Comparison of ENCODE assay signal across 23 cellular contexts in genomic region chr3:6437631-6438030, GRCh38.
"Had no signal": no experiment of that assay in that cellular context is flagged by ENCODE, and none has a peak within 500 bp of the region (broad histone marks: within the 10 kb centered on the region; RNA-seq: fewer than 3 reads in every experiment).

No MANE protein-coding gene starts in this region.

- H3K27me3 ChIP-seq: stomach, suprapubic skin, testis, thyroid gland, tibial artery, tibial nerve, transverse colon, upper lobe of left lung, upper lobe of right lung, uterus, vagina had no signal

- H3K4me1 ChIP-seq: stomach, suprapubic skin, testis, thyroid gland, tibial artery, tibial nerve, transverse colon, upper lobe of left lung, upper lobe of right lung, uterus, vagina had no signal

- H3K9me3 ChIP-seq: stomach, suprapubic skin, testis, thoracic aorta, thyroid gland, tibial artery, tibial nerve, transverse colon, upper lobe of left lung, upper lobe of right lung, uterus, vagina had no signal

- H3K27ac ChIP-seq: stomach, suprapubic skin, testis, thoracic aorta, thyroid gland, tibial artery, tibial nerve, transverse colon, upper lobe of left lung, upper lobe of right lung, uterus, vagina had no signal

- H3K36me3 ChIP-seq: stomach, suprapubic skin, thoracic aorta, thyroid gland, tibial artery, tibial nerve, transverse colon, upper lobe of left lung, upper lobe of right lung, uterus, vagina had no signal

- DNase-seq: stimulated activated CD4-positive, alpha-beta T cell treated with anti-CD3 and anti-CD28 coated beads, Interleukin-2, amount 100 ng/mL, for 48 hours; stimulated activated CD4-positive, alpha-beta T cell treated with anti-CD3 and anti-CD28 coated beads, Interleukin-4, amount 100 ng/mL, for 1 hour; stimulated activated CD4-positive, alpha-beta T cell treated with anti-CD3 and anti-CD28 coated beads, Interleukin-4, amount 100 ng/mL, for 24 hours; stimulated activated CD4-positive, alpha-beta T cell treated with anti-CD3 and anti-CD28 coated beads, Interleukin-4, amount 100 ng/mL, for 4 hours; stimulated activated CD8-positive, alpha-beta memory T cell treated with anti-CD3 and anti-CD28 coated beads, Interleukin-4, amount 100 ng/mL, for 48 hours; stimulated activated naive B cell treated with anti-CD40 and anti-IgM and Interleukin-4, amounts not matched to agents 10 μg/mL and 1 μg/mL and 100 μg/mL, for 72 hours; stimulated activated naive CD4-positive, alpha-beta T cell; stimulated activated naive CD4-positive, alpha-beta T cell treated with Interleukin-2 at 50 U/mL for 16 hours; stimulated activated naive CD8-positive, alpha-beta T cell treated with anti-CD3 and anti-CD28 coated beads, Interleukin-15, amount 100 ng/mL, for 72 hours; stimulated activated naive CD8-positive, alpha-beta T cell treated with anti-CD3 and anti-CD28 coated beads, Interleukin-15, Interleukin-2, amounts not matched to agents 100 U/mL and 50 U/mL, for 24 hours; stomach; substantia nigra; testis; thyroid gland; tibial artery; transverse colon; upper lobe of left lung; upper lobe of right lung; uterus had no signal

- H3K4me3 ChIP-seq: stomach, suprapubic skin, testis, thoracic aorta, thyroid gland, tibial artery, tibial nerve, transverse colon, upper lobe of left lung, upper lobe of right lung, uterus, vagina had no signal
